Comparison of ENCODE assay signal across 10 cellular contexts in the genomic region with DNA sequence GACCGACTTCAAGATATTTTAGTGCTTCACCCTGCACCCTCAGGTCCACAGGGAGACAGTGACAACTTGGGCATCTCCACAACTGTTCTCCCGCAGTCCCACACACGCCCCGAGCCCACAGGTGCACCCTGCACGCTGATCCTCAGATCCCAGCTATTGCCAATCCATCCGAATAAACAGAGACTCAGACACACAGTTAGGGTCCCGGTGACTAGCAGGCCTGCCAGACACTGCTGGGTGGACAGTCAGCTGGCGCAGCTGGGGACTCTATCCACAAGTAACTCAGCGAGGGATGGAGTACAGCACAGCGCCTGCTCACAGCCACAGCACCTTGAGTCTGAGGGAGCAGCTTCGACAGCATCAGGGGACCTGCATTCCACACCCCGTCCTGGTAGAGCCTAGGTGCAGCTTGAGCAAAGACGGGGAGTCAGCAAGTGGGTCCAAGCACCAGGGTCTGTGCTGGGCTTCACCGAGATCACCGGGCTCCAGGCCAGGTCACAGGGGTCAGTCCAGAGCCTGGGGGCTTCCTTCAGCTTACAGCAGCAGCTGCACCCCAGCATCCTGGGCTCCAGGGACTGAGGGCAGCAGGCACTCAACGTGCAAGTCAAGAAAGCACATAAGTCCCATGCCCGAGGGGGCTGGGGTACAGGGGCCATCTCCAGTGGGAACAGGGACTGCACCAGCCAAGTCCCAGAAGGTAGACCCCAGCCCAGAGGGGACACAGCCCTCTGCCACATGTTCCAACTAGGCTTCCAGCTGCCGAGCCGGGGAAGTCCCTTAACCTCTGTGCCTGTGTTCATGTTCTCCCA. TPM values are rescaled to one million over a fixed set of nuclear protein-coding genes. Genes with fewer than 3 reads are reported as not detected.
DNase-seq lines count a peak whose midpoint lies in the region; ATAC-seq and TF ChIP-seq lines count a peak whose summit lies in the region.
"Had no signal": no experiment of that assay in that cellular context is flagged by ENCODE, and none has a peak within 500 bp of the region (broad histone marks: within the 10 kb centered on the region; RNA-seq: fewer than 3 reads in every experiment).

No MANE protein-coding gene starts in this region.

- no peak overlapping the region for H3K4me3 ChIP-seq in HUES48 (ENCODE audit: low read depth, low read length)
- no peak overlapping the region for H3K4me3 ChIP-seq in neural cell (ENCODE audit: low read length)
- H3K4me3 ChIP-seq: esophagus squamous epithelium, testis had no signal

- H3K27me3 ChIP-seq in HUES48 (ENCODE audit: control insufficient read depth, insufficient read depth, low read length) (no peaks in the 10 kb centered on the region), neural cell (ENCODE audit: insufficient read depth, low read depth, low read length) (no peaks in the 10 kb centered on the region)
- H3K27me3 ChIP-seq: esophagus squamous epithelium, testis had no signal

- TF ChIP-seq EP300 in neural cell (conservative IDR thresholded peaks at IDR 0.05; ENCODE audit: poor library complexity, severe bottlenecking) = no peak

- intact Hi-C loops in activated CD4-positive, alpha-beta T cell treated with anti-CD3 and anti-CD28 coated beads for 36 hours (cut with DNase I, micrococcal nuclease) = loop anchor here (1.0 to 10.0 kb wide), 3 partner anchors 94 to 297 kb away; a partner anchor contains a TSS
- intact Hi-C loops in activated T-helper 2 cell treated with anti-CD3 and anti-CD28 coated beads, Interferon-gamma antibody, Interleukin-2, Interleukin-4, amounts not matched to agents 10 μg/mL and 5 μg/mL and 100 μg/mL, durations not matched to agents 14 hours and 24 hours and 36 hours (cut with micrococcal nuclease) = loop anchor here (1.0 kb wide), 1 partner anchor 140 kb away; no protein-coding TSS in a partner anchor

- peak overlapping the region; percentile 29 for H3K27ac Mint-ChIP-seq in activated CD4-positive, alpha-beta T cell treated with anti-CD3 and anti-CD28 coated beads for 36 hours
- H3K27ac Mint-ChIP-seq in activated T-helper 2 cell treated with anti-CD3 and anti-CD28 coated beads, Interferon-gamma antibody, Interleukin-2, Interleukin-4, amounts not matched to agents 10 μg/mL and 5 μg/mL and 100 μg/mL, durations not matched to agents 14 hours and 24 hours and 36 hours = peak overlapping the region; percentile 43

- ATAC-seq in activated CD4-positive, alpha-beta T cell treated with anti-CD3 and anti-CD28 coated beads for 36 hours = peak; percentile 5
- no peak for ATAC-seq in HG03342 (IDR thresholded peaks at IDR 0.05; ENCODE audit: unreplicated experiment)

- H3K9ac ChIP-seq in HUES48 (ENCODE audit: low read depth, low read length) (no peak overlapping the region), neural cell (ENCODE audit: low read length) (no peak overlapping the region)

- POLR2A ChIA-PET in activated CD4-positive, alpha-beta T cell treated with anti-CD3 and anti-CD28 coated beads for 36 hours (lab: Charles Lee) = interaction anchor here (0.5 to 3.2 kb wide), 10 partner anchors 7 to 543 kb away, joined by 3 to 27 read pairs (median 4); a partner anchor contains a TSS

- H3K9me3 ChIP-seq in HUES48 (ENCODE audit: control insufficient read depth, insufficient read depth, low read length) (no peaks in the 10 kb centered on the region), neural cell (ENCODE audit: low read length) (no peaks in the 10 kb centered on the region)
- H3K9me3 ChIP-seq: esophagus squamous epithelium, testis had no signal

- peaks cover 3% of the 10 kb centered on the region for H4K20me1 ChIP-seq in neural cell (ENCODE audit: insufficient read depth)

- H3K36me3 Mint-ChIP-seq in activated CD4-positive, alpha-beta T cell treated with anti-CD3 and anti-CD28 coated beads for 36 hours (ENCODE audit: low read depth) = peaks cover 51% of the 10 kb centered on the region
- H3K36me3 Mint-ChIP-seq in activated T-helper 2 cell treated with anti-CD3 and anti-CD28 coated beads, Interferon-gamma antibody, Interleukin-2, Interleukin-4, amounts not matched to agents 10 μg/mL and 5 μg/mL and 100 μg/mL, durations not matched to agents 14 hours and 24 hours and 36 hours (ENCODE audit: low read depth) = peaks cover 60% of the 10 kb centered on the region

- H3K9me3 Mint-ChIP-seq in activated CD4-positive, alpha-beta T cell treated with anti-CD3 and anti-CD28 coated beads for 36 hours (ENCODE audit: low read depth) = no peaks in the 10 kb centered on the region
- no peaks in the 10 kb centered on the region for H3K9me3 Mint-ChIP-seq in activated T-helper 2 cell treated with anti-CD3 and anti-CD28 coated beads, Interferon-gamma antibody, Interleukin-2, Interleukin-4, amounts not matched to agents 10 μg/mL and 5 μg/mL and 100 μg/mL, durations not matched to agents 14 hours and 24 hours and 36 hours

- H3K4me1 ChIP-seq in HUES48 (ENCODE audit: control insufficient read depth, insufficient read depth, low read length) = peaks cover 25% of the 10 kb centered on the region

- H2AFZ ChIP-seq in neural cell (ENCODE audit: low read depth, low read length) = no peak overlapping the region

- H3F3A ChIP-seq in neural cell (ENCODE audit: insufficient read depth, low read length, poor library complexity, severe bottlenecking) = no peaks in the 10 kb centered on the region

- no peak overlapping the region for H3K4me3 Mint-ChIP-seq in activated CD4-positive, alpha-beta T cell treated with anti-CD3 and anti-CD28 coated beads for 36 hours
- H3K4me3 Mint-ChIP-seq in activated T-helper 2 cell treated with anti-CD3 and anti-CD28 coated beads, Interferon-gamma antibody, Interleukin-2, Interleukin-4, amounts not matched to agents 10 μg/mL and 5 μg/mL and 100 μg/mL, durations not matched to agents 14 hours and 24 hours and 36 hours (ENCODE audit: low read depth) = no peak overlapping the region

- no peaks in the 10 kb centered on the region for H3K9me2 ChIP-seq in neural cell (ENCODE audit: insufficient read depth, low read length)

- no peak overlapping the region for H3K4me2 ChIP-seq in neural cell (ENCODE audit: low read length)

- H3K4me1 Mint-ChIP-seq in activated CD4-positive, alpha-beta T cell treated with anti-CD3 and anti-CD28 coated beads for 36 hours = peaks cover 23% of the 10 kb centered on the region
- H3K4me1 Mint-ChIP-seq in activated T-helper 2 cell treated with anti-CD3 and anti-CD28 coated beads, Interferon-gamma antibody, Interleukin-2, Interleukin-4, amounts not matched to agents 10 μg/mL and 5 μg/mL and 100 μg/mL, durations not matched to agents 14 hours and 24 hours and 36 hours (ENCODE audit: low read depth) = peaks cover 13% of the 10 kb centered on the region

- CTCF ChIA-PET in activated CD4-positive, alpha-beta T cell treated with anti-CD3 and anti-CD28 coated beads for 36 hours (lab: Charles Lee) = interaction anchor here (0.6 to 4.6 kb wide), 14 partner anchors 8 to 1100 kb away, joined by 3 to 70 read pairs (median 4); a partner anchor contains a TSS

- H3K27ac ChIP-seq in HUES48 (ENCODE audit: low read depth, low read length) (peak overlapping the region; percentile 36), neural cell (ENCODE audit: low read length) (no peak overlapping the region)
- H3K27ac ChIP-seq: testis had no signal

- peak; percentile 44 for DNase-seq in activated CD4-positive, alpha-beta T cell treated with anti-CD3 and anti-CD28 coated beads for 36 hours
- DNase-seq in activated CD4-positive, alpha-beta T cell treated with anti-CD3 and anti-CD28 coated beads, Interleukin-2, amount 50 U/mL, for 4 hours = no peak
- no peak for DNase-seq in activated T-helper 2 cell treated with anti-CD3 and anti-CD28 coated beads, Interferon-gamma antibody, Interleukin-2, Interleukin-4, amounts not matched to agents 10 μg/mL and 5 μg/mL and 100 μg/mL, durations not matched to agents 14 hours and 24 hours and 36 hours (ENCODE audit: low spot score)
- no peak for DNase-seq in T-helper 9 cell
- DNase-seq in anterior cingulate cortex (lab: John Stamatoyannopoulos, UW) = no peak
- DNase-seq: esophagus squamous epithelium had no signal

- H3K36me3 ChIP-seq in HUES48 (ENCODE audit: control insufficient read depth, insufficient read depth, low read length) (peaks cover 59% of the 10 kb centered on the region), neural cell (ENCODE audit: insufficient read depth, low read length) (peaks cover 13% of the 10 kb centered on the region)

- no peak for TF ChIP-seq CTCF in neural cell (IDR thresholded peaks at IDR 0.05; ENCODE audit: poor library complexity, severe bottlenecking)

- no peaks in the 10 kb centered on the region for H3K27me3 Mint-ChIP-seq in activated CD4-positive, alpha-beta T cell treated with anti-CD3 and anti-CD28 coated beads for 36 hours
- H3K27me3 Mint-ChIP-seq in activated T-helper 2 cell treated with anti-CD3 and anti-CD28 coated beads, Interferon-gamma antibody, Interleukin-2, Interleukin-4, amounts not matched to agents 10 μg/mL and 5 μg/mL and 100 μg/mL, durations not matched to agents 14 hours and 24 hours and 36 hours (ENCODE audit: low read depth) = no peaks in the 10 kb centered on the region

- TF ChIP-seq RAD21 in neural cell (conservative IDR thresholded peaks at IDR 0.05) = no peak

- H3K79me2 ChIP-seq in neural cell (replicated peaks; ENCODE audit: insufficient read depth, low read length) = peaks cover 4% of the 10 kb centered on the region

TF ChIP-seq in neural cell, 6 proteins besides CTCF, POLR2A, EP300 and RAD21:
- TF ChIP-seq POLR2AphosphoS5 (IDR thresholded peaks at IDR 0.05) = peak; percentile 21
- TF ChIP-seq SMC3 (conservative IDR thresholded peaks at IDR 0.05; ENCODE audit: poor library complexity) = no peak

RNA-seq across cellular contexts. Expression of a gene that starts 7.6 kb away (rescaled TPM):
- 1,000 to 10,000 TPM; 2,519 to 3,155 TPM for total RNA-seq in activated CD4-positive, alpha-beta T cell treated with anti-CD3 and anti-CD28 coated beads for 36 hours
- total RNA-seq in activated T-helper 2 cell treated with anti-CD3 and anti-CD28 coated beads, Interferon-gamma antibody, Interleukin-2, Interleukin-4, amounts not matched to agents 10 μg/mL and 5 μg/mL and 100 μg/mL, durations not matched to agents 14 hours and 24 hours and 36 hours = 2,214 and 2,255 TPM in 2 replicates
- polyA plus RNA-seq in neural cell = 1,527 and 1,646 TPM in 2 replicates
- 1,279 and 1,307 TPM in 2 replicates for polyA minus RNA-seq in neural cell

RNA-seq across cellular contexts. Expression of a gene that starts 38.0 kb away (rescaled TPM):
- under 1 TPM; 0.58 to 0.89 TPM for total RNA-seq in activated CD4-positive, alpha-beta T cell treated with anti-CD3 and anti-CD28 coated beads for 36 hours
- total RNA-seq in activated T-helper 2 cell treated with anti-CD3 and anti-CD28 coated beads, Interferon-gamma antibody, Interleukin-2, Interleukin-4, amounts not matched to agents 10 μg/mL and 5 μg/mL and 100 μg/mL, durations not matched to agents 14 hours and 24 hours and 36 hours = not detected in 2 replicates
- polyA plus RNA-seq in neural cell = 68.4 and 85.4 TPM in 2 replicates
- polyA minus RNA-seq in neural cell = 88.6 and 92.4 TPM in 2 replicates
